In genomic region chr1:151513626-151514101, GRCh38 we compare ENCODE assay signal across 9 cellular contexts. TPM values are rescaled to one million over a fixed set of nuclear protein-coding genes. Genes with fewer than 3 reads are reported as not detected.
DNase-seq lines count a peak whose midpoint lies in the region; ATAC-seq and TF ChIP-seq lines count a peak whose summit lies in the region.
"Had no signal": no experiment of that assay in that cellular context is flagged by ENCODE, and none has a peak within 500 bp of the region (broad histone marks: within the 10 kb centered on the region; RNA-seq: fewer than 3 reads in every experiment).

No MANE protein-coding gene starts in this region.

- no peak overlapping the region for H3K23ac ChIP-seq in neuronal stem cell (ENCODE audit: low read depth, low read length, poor library complexity)

- H3K14ac ChIP-seq in neuronal stem cell (ENCODE audit: low read length) = no peak overlapping the region

- H3K27me3 Mint-ChIP-seq in endothelial cell (ENCODE audit: unreplicated experiment) = peaks cover 6% of the 10 kb centered on the region

- no peaks in the 10 kb centered on the region for H3K9me3 Mint-ChIP-seq in endothelial cell (ENCODE audit: unreplicated experiment)

- DNase-seq in NCI-H510A treated with DMSO at 0.1 percent for 48 hours (lab: John Stamatoyannopoulos, UW) (peak; percentile 76), endothelial cell (ENCODE audit: low spot score) (no peak), neuronal stem cell (ENCODE audit: low spot score) (no peak), epidermal melanocyte (ENCODE audit: insufficient read length, low spot score) (no peak), GF-D8 (lab: John Stamatoyannopoulos, UW) (no peak), NCI-H345 treated with DMSO at 0.1 percent for 48 hours (lab: John Stamatoyannopoulos, UW; ENCODE audit: unreplicated experiment) (no peak)
- DNase-seq: amygdala had no signal

- peaks cover 0 to 24% (median 0%) of the 10 kb centered on the region in 3 experiments for H3K27me3 ChIP-seq in neuronal stem cell (ENCODE audit: control insufficient read depth in 3 of 3, insufficient read depth in 3 of 3, low read depth in 1 of 3, low read length in 3 of 3)

- H2BK12ac ChIP-seq in neuronal stem cell (ENCODE audit: low read length) = no peak overlapping the region

- no peak overlapping the region for H2BK120ac ChIP-seq in neuronal stem cell (ENCODE audit: low read depth, low read length)

- H2BK5ac ChIP-seq in neuronal stem cell (ENCODE audit: low read length) = no peak overlapping the region

- TF ChIP-seq CTCF in endothelial cell (IDR thresholded peaks at IDR 0.05; ENCODE audit: unreplicated experiment) = no peak

- no peak overlapping the region for H3K4me3 ChIP-seq in neuronal stem cell (ENCODE audit: low read length in 2 of 2)

- H3K4me3 Mint-ChIP-seq in endothelial cell (ENCODE audit: unreplicated experiment) = peak overlapping the region; percentile 88

- peaks cover 40% of the 10 kb centered on the region for H3K4me1 ChIP-seq in ES-I3 (ENCODE audit: insufficient read depth, low read length)
- peaks cover 22 to 24% of the 10 kb centered on the region in 2 donors for H3K4me1 ChIP-seq in neuronal stem cell (ENCODE audit: control insufficient read depth in 2 of 2, insufficient read depth in 1 of 2, low read depth in 1 of 2, low read length in 2 of 2)

- H3K4ac ChIP-seq in neuronal stem cell (ENCODE audit: low read length) = no peak overlapping the region

- H4K8ac ChIP-seq in neuronal stem cell (ENCODE audit: low read depth, low read length) = no peak overlapping the region

- no peaks in the 10 kb centered on the region for H3K9me3 ChIP-seq in ES-I3 (ENCODE audit: control insufficient read depth, insufficient read depth, low read length)
- no peaks in the 10 kb centered on the region for H3K9me3 ChIP-seq in neuronal stem cell (replicated peaks in 1 of 2; ENCODE audit: control insufficient read depth in 2 of 2, insufficient read depth in 1 of 2, low read depth in 1 of 2, low read length in 2 of 2)

- no CpG with 5 or more reads among the region's 6 CpGs for WGBS in neuronal stem cell (ENCODE audit: extremely low coverage in 2 of 2, insufficient read length in 2 of 2, insufficient replicate concordance in 1 of 2), 2 donors

- no peak overlapping the region for H3K27ac Mint-ChIP-seq in endothelial cell (ENCODE audit: unreplicated experiment)

- peaks cover 2% of the 10 kb centered on the region for H3K79me1 ChIP-seq in neuronal stem cell (ENCODE audit: low read depth, low read length)

- H3K36me3 Mint-ChIP-seq in endothelial cell (ENCODE audit: low read depth, unreplicated experiment) = peaks cover 5% of the 10 kb centered on the region

- peak overlapping the region; percentile 17 for H2AK5ac ChIP-seq in neuronal stem cell (ENCODE audit: low read depth, low read length)

- peak overlapping the region; percentile 4 for H2BK15ac ChIP-seq in neuronal stem cell (ENCODE audit: low read length)

- no peak overlapping the region for H3K4me2 ChIP-seq in neuronal stem cell (ENCODE audit: insufficient read depth, low read length, poor library complexity, severe bottlenecking)

- no peak for ATAC-seq in GM21825 (IDR thresholded peaks at IDR 0.05; ENCODE audit: unreplicated experiment)

- H4K91ac ChIP-seq in neuronal stem cell (ENCODE audit: low read depth, low read length, poor library complexity) = no peak overlapping the region

- H3K4me1 Mint-ChIP-seq in endothelial cell (ENCODE audit: unreplicated experiment) = peaks cover 35% of the 10 kb centered on the region

- H3K27ac ChIP-seq in neuronal stem cell (replicated peaks; ENCODE audit: low read length) = no peak overlapping the region

- H3K9ac ChIP-seq in ES-I3 (ENCODE audit: low read depth, low read length) (0 out of 2 replicates have a peak overlapping the region, but pooled peaks have one; percentile 8), neuronal stem cell (ENCODE audit: low read depth, low read length, poor library complexity) (no peak overlapping the region)

- no peak overlapping the region for H2AFZ ChIP-seq in neuronal stem cell (ENCODE audit: low read length)

- no peak overlapping the region for H3K18ac ChIP-seq in neuronal stem cell (ENCODE audit: low read length)

- H3K36me3 ChIP-seq in ES-I3 (ENCODE audit: insufficient read depth, low read length) (no peaks in the 10 kb centered on the region), neuronal stem cell (replicated peaks in 1 of 2; ENCODE audit: control insufficient read depth in 2 of 2, insufficient read depth in 2 of 2, low read length in 2 of 2) (peaks cover 1 to 2% of the 10 kb centered on the region in 2 donors)

RNA-seq across cellular contexts. Expression of gene CGN, which starts 2.5 kb away (rescaled TPM):
- total RNA-seq in endothelial cell (ENCODE audit: unreplicated experiment) = 50.7 TPM
- polyA plus RNA-seq in neuronal stem cell (2013, experiment 1 of 2) = 5.6 TPM
- 5.6 TPM for polyA plus RNA-seq in neuronal stem cell (2013, experiment 2 of 2)

RNA-seq across cellular contexts. Expression of gene TUFT1, which starts 26.4 kb away (rescaled TPM):
- 11.2 TPM for total RNA-seq in endothelial cell (ENCODE audit: unreplicated experiment)
- 8.1 TPM for polyA plus RNA-seq in neuronal stem cell (2013, experiment 1 of 2)
- 8.3 TPM for polyA plus RNA-seq in neuronal stem cell (2013, experiment 2 of 2)

RNA-seq across cellular contexts. Expression of gene POGZ, which starts 54.4 kb away (rescaled TPM):
- 132 TPM for total RNA-seq in endothelial cell (ENCODE audit: unreplicated experiment)
- 60.9 TPM for polyA plus RNA-seq in neuronal stem cell (2013, experiment 1 of 2)
- polyA plus RNA-seq in neuronal stem cell (2013, experiment 2 of 2) = 63.8 TPM
